1 cellular context compared by ENCODE assay signal in the genomic region with DNA sequence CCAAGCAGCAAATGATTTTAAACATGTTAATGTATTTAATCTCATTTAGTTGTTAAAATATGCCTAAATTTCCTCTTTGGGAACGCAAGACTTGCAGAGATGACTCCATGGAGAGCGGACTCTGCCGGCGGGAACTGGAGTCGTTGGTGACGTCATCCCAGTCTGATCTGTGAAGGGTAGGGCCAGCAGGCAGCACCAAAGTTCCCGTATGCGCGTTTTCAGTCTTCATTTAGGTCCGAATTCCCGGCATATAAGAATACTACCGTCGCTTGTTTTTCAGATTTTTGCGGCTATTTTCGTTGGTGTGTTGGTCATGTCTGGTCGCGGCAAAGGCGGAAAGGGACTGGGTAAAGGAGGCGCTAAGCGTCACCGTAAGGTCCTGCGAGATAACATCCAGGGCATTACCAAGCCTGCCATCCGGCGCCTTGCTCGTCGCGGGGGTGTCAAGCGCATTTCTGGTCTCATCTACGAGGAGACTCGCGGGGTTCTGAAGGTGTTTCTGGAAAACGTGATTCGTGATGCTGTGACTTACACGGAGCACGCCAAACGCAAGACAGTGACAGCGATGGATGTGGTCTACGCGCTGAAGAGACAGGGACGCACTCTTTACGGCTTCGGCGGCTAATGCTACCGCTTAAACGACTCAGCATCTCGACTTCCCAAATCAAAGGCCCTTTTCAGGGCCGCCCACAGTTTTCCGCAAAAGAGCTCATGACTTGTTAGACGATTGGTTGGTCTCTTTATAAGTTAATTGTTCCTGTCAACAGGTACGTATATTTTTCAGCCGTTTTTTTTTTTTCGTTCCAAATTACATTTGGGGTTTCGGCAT.
TF ChIP-seq lines count a peak whose summit lies in the region.

No MANE protein-coding gene starts in this region.

TF ChIP-seq in WTC11, 78 proteins besides CTCF, POLR2A, EP300 and RAD21 (continued from another document and continues in another):
- TF ChIP-seq, protein P1, sequence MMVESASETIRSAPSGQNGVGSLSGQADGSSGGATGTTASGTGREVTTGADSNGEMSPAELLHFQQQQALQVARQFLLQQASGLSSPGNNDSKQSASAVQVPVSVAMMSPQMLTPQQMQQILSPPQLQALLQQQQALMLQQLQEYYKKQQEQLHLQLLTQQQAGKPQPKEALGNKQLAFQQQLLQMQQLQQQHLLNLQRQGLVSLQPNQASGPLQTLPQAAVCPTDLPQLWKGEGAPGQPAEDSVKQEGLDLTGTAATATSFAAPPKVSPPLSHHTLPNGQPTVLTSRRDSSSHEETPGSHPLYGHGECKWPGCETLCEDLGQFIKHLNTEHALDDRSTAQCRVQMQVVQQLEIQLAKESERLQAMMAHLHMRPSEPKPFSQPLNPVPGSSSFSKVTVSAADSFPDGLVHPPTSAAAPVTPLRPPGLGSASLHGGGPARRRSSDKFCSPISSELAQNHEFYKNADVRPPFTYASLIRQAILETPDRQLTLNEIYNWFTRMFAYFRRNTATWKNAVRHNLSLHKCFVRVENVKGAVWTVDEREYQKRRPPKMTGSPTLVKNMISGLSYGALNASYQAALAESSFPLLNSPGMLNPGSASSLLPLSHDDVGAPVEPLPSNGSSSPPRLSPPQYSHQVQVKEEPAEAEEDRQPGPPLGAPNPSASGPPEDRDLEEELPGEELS (CRISPR knock-in tag; IDR thresholded peaks at IDR 0.05): no peak
- TF ChIP-seq FOXK1 (CRISPR knock-in tag; IDR thresholded peaks at IDR 0.05) (peak; percentile 64), RELA (CRISPR knock-in tag; IDR thresholded peaks at IDR 0.05; ENCODE audit: borderline replicate concordance) (no peak), IRF2 (CRISPR knock-in tag; IDR thresholded peaks at IDR 0.05; ENCODE audit: borderline replicate concordance, low read depth) (no peak), MXD4 (CRISPR knock-in tag; IDR thresholded peaks at IDR 0.05; ENCODE audit: borderline replicate concordance) (no peak), ZNF423 (CRISPR knock-in tag; IDR thresholded peaks at IDR 0.05) (no peak), MYBL2 (CRISPR knock-in tag; IDR thresholded peaks at IDR 0.05) (0 out of 2 replicates have a peak, but pooled peaks have one; percentile 18), ZNF121 (CRISPR knock-in tag; IDR thresholded peaks at IDR 0.05) (no peak), HMGA2 (CRISPR knock-in tag; IDR thresholded peaks at IDR 0.05) (peak; percentile 61; the same call in 1 of the 2 replicates), ZNF138 (CRISPR knock-in tag; conservative IDR thresholded peaks at IDR 0.05) (no peak), TP53 (CRISPR knock-in tag; IDR thresholded peaks at IDR 0.05) (no peak), EMX1 (CRISPR knock-in tag; IDR thresholded peaks at IDR 0.05) (no peak), SOX15 (CRISPR knock-in tag; IDR thresholded peaks at IDR 0.05) (no peak; the same call in 1 of the 2 replicates), GRHL2 (CRISPR knock-in tag; IDR thresholded peaks at IDR 0.05; ENCODE audit: insufficient replicate concordance, severe bottlenecking) (no peak), NFYB (CRISPR knock-in tag; conservative IDR thresholded peaks at IDR 0.05; ENCODE audit: low read depth) (no peak; the same call in 1 of the 2 replicates), OVOL2 (CRISPR knock-in tag; IDR thresholded peaks at IDR 0.05; ENCODE audit: borderline replicate concordance) (no peak), CREB1 (CRISPR knock-in tag; IDR thresholded peaks at IDR 0.05) (peak; percentile 69; the same call in 1 of the 2 replicates), SMAD3 (CRISPR knock-in tag; IDR thresholded peaks at IDR 0.05; ENCODE audit: borderline replicate concordance) (0 out of 2 replicates have a peak, but pooled peaks have one; percentile 49), ESRRA (CRISPR knock-in tag; IDR thresholded peaks at IDR 0.05; ENCODE audit: borderline replicate concordance) (peak; percentile 62; the same call in 1 of the 2 replicates), FOXJ3 (CRISPR knock-in tag; IDR thresholded peaks at IDR 0.05; ENCODE audit: borderline replicate concordance) (no peak), CBFB (CRISPR knock-in tag; IDR thresholded peaks at IDR 0.05; ENCODE audit: low read depth) (no peak), FOXP1 (CRISPR knock-in tag; IDR thresholded peaks at IDR 0.05; ENCODE audit: borderline replicate concordance) (peak; percentile 73; the same call in 1 of the 2 replicates), ZNF671 (CRISPR knock-in tag; IDR thresholded peaks at IDR 0.05) (peak; percentile 69; the same call in 1 of the 2 replicates), SP1 (CRISPR knock-in tag; conservative IDR thresholded peaks at IDR 0.05) (peak; percentile 55), PRRX2 (CRISPR knock-in tag; IDR thresholded peaks at IDR 0.05) (0 out of 2 replicates have a peak, but pooled peaks have one; percentile 86), KAT7 (CRISPR knock-in tag; IDR thresholded peaks at IDR 0.05; ENCODE audit: borderline replicate concordance) (no peak; the same call in 1 of the 2 replicates), CREM (CRISPR knock-in tag; IDR thresholded peaks at IDR 0.05) (peak; percentile 76; the same call in 1 of the 2 replicates), NR2C2 (CRISPR knock-in tag; IDR thresholded peaks at IDR 0.05) (no peak), GABPB1 (CRISPR knock-in tag; IDR thresholded peaks at IDR 0.05) (no peak; the same call in 1 of the 2 replicates), NFE2L1 (CRISPR knock-in tag; IDR thresholded peaks at IDR 0.05) (0 out of 2 replicates have a peak, but pooled peaks have one; percentile 37)
- TF ChIP-seq, protein P2, sequence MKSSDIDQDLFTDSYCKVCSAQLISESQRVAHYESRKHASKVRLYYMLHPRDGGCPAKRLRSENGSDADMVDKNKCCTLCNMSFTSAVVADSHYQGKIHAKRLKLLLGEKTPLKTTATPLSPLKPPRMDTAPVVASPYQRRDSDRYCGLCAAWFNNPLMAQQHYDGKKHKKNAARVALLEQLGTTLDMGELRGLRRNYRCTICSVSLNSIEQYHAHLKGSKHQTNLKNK (CRISPR knock-in tag; IDR thresholded peaks at IDR 0.05): no peak
- TF ChIP-seq, protein P3, sequence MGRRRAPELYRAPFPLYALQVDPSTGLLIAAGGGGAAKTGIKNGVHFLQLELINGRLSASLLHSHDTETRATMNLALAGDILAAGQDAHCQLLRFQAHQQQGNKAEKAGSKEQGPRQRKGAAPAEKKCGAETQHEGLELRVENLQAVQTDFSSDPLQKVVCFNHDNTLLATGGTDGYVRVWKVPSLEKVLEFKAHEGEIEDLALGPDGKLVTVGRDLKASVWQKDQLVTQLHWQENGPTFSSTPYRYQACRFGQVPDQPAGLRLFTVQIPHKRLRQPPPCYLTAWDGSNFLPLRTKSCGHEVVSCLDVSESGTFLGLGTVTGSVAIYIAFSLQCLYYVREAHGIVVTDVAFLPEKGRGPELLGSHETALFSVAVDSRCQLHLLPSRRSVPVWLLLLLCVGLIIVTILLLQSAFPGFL (CRISPR knock-in tag; IDR thresholded peaks at IDR 0.05; ENCODE audit: borderline replicate concordance): no peak; the same call in none of the 2 replicates
- TF ChIP-seq, protein P4, sequence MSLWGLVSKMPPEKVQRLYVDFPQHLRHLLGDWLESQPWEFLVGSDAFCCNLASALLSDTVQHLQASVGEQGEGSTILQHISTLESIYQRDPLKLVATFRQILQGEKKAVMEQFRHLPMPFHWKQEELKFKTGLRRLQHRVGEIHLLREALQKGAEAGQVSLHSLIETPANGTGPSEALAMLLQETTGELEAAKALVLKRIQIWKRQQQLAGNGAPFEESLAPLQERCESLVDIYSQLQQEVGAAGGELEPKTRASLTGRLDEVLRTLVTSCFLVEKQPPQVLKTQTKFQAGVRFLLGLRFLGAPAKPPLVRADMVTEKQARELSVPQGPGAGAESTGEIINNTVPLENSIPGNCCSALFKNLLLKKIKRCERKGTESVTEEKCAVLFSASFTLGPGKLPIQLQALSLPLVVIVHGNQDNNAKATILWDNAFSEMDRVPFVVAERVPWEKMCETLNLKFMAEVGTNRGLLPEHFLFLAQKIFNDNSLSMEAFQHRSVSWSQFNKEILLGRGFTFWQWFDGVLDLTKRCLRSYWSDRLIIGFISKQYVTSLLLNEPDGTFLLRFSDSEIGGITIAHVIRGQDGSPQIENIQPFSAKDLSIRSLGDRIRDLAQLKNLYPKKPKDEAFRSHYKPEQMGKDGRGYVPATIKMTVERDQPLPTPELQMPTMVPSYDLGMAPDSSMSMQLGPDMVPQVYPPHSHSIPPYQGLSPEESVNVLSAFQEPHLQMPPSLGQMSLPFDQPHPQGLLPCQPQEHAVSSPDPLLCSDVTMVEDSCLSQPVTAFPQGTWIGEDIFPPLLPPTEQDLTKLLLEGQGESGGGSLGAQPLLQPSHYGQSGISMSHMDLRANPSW (CRISPR knock-in tag; conservative IDR thresholded peaks at IDR 0.05; ENCODE audit: low read depth): no peak
- TF ChIP-seq, protein P5, sequence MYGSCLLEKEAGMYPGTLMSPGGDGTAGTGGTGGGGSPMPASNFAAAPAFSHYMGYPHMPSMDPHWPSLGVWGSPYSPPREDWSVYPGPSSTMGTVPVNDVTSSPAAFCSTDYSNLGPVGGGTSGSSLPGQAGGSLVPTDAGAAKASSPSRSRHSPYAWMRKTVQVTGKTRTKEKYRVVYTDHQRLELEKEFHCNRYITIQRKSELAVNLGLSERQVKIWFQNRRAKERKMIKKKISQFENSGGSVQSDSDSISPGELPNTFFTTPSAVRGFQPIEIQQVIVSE (CRISPR knock-in tag; IDR thresholded peaks at IDR 0.05; ENCODE audit: borderline replicate concordance): 0 out of 2 replicates have a peak, but pooled peaks have one; percentile 63
- TF ChIP-seq, protein P6, sequence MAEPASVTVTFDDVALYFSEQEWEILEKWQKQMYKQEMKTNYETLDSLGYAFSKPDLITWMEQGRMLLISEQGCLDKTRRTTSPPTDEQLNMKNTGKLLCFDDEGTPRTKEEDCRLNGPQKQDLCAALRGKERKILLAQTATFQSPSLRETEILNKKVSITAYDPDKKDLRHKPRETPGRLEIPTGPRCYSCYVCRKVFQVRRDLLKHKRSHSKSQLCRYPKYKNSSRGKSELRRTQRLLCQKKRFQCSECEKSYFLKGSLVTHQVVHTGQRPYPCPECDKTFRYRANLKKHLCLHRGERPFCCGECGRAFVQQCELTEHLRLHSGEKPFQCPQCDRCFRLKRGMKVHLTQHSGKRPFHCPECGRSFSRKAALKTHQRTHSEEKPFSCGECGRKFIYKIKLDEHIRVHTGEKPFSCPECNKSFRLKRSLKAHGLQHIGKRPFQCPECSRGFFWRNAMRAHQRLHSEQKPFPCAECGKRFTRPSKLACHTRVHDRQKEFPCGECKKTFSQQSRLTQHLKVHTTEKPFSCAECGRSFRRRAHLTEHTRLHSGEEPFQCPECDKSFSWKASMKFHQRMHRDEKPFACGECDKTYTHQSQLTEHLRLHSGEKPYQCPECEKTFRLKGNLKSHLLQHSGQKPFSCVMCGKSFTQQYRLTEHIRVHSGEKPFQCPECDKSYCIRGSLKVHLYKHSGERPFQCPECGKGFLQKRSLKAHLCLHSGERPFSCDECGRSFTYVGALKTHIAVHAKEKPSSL (CRISPR knock-in tag; conservative IDR thresholded peaks at IDR 0.05): peak; percentile 72; the same call in 1 of the 2 replicates
- TF ChIP-seq, protein P7, sequence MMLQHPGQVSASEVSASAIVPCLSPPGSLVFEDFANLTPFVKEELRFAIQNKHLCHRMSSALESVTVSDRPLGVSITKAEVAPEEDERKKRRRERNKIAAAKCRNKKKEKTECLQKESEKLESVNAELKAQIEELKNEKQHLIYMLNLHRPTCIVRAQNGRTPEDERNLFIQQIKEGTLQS (CRISPR knock-in tag; conservative IDR thresholded peaks at IDR 0.05): peak; percentile 61; the same call in 1 of the 2 replicates
- TF ChIP-seq, protein P8, sequence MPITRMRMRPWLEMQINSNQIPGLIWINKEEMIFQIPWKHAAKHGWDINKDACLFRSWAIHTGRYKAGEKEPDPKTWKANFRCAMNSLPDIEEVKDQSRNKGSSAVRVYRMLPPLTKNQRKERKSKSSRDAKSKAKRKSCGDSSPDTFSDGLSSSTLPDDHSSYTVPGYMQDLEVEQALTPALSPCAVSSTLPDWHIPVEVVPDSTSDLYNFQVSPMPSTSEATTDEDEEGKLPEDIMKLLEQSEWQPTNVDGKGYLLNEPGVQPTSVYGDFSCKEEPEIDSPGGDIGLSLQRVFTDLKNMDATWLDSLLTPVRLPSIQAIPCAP (CRISPR knock-in tag; IDR thresholded peaks at IDR 0.05): 0 out of 2 replicates have a peak, but pooled peaks have one; percentile 52
- TF ChIP-seq, protein P9, sequence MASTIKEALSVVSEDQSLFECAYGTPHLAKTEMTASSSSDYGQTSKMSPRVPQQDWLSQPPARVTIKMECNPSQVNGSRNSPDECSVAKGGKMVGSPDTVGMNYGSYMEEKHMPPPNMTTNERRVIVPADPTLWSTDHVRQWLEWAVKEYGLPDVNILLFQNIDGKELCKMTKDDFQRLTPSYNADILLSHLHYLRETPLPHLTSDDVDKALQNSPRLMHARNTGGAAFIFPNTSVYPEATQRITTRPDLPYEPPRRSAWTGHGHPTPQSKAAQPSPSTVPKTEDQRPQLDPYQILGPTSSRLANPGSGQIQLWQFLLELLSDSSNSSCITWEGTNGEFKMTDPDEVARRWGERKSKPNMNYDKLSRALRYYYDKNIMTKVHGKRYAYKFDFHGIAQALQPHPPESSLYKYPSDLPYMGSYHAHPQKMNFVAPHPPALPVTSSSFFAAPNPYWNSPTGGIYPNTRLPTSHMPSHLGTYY (CRISPR knock-in tag; IDR thresholded peaks at IDR 0.05): peak; percentile 88
- TF ChIP-seq, protein P10, sequence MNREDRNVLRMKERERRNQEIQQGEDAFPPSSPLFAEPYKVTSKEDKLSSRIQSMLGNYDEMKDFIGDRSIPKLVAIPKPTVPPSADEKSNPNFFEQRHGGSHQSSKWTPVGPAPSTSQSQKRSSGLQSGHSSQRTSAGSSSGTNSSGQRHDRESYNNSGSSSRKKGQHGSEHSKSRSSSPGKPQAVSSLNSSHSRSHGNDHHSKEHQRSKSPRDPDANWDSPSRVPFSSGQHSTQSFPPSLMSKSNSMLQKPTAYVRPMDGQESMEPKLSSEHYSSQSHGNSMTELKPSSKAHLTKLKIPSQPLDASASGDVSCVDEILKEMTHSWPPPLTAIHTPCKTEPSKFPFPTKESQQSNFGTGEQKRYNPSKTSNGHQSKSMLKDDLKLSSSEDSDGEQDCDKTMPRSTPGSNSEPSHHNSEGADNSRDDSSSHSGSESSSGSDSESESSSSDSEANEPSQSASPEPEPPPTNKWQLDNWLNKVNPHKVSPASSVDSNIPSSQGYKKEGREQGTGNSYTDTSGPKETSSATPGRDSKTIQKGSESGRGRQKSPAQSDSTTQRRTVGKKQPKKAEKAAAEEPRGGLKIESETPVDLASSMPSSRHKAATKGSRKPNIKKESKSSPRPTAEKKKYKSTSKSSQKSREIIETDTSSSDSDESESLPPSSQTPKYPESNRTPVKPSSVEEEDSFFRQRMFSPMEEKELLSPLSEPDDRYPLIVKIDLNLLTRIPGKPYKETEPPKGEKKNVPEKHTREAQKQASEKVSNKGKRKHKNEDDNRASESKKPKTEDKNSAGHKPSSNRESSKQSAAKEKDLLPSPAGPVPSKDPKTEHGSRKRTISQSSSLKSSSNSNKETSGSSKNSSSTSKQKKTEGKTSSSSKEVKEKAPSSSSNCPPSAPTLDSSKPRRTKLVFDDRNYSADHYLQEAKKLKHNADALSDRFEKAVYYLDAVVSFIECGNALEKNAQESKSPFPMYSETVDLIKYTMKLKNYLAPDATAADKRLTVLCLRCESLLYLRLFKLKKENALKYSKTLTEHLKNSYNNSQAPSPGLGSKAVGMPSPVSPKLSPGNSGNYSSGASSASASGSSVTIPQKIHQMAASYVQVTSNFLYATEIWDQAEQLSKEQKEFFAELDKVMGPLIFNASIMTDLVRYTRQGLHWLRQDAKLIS (CRISPR knock-in tag; IDR thresholded peaks at IDR 0.05; ENCODE audit: borderline replicate concordance): peak; percentile 97; the same call in 1 of the 2 replicates
- TF ChIP-seq, protein P11, sequence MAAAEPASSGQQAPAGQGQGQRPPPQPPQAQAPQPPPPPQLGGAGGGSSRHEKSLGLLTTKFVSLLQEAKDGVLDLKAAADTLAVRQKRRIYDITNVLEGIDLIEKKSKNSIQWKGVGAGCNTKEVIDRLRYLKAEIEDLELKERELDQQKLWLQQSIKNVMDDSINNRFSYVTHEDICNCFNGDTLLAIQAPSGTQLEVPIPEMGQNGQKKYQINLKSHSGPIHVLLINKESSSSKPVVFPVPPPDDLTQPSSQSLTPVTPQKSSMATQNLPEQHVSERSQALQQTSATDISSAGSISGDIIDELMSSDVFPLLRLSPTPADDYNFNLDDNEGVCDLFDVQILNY (CRISPR knock-in tag; IDR thresholded peaks at IDR 0.05): peak; percentile 52
